Comparison of ENCODE assay signal across 17 cellular contexts in the genomic region with DNA sequence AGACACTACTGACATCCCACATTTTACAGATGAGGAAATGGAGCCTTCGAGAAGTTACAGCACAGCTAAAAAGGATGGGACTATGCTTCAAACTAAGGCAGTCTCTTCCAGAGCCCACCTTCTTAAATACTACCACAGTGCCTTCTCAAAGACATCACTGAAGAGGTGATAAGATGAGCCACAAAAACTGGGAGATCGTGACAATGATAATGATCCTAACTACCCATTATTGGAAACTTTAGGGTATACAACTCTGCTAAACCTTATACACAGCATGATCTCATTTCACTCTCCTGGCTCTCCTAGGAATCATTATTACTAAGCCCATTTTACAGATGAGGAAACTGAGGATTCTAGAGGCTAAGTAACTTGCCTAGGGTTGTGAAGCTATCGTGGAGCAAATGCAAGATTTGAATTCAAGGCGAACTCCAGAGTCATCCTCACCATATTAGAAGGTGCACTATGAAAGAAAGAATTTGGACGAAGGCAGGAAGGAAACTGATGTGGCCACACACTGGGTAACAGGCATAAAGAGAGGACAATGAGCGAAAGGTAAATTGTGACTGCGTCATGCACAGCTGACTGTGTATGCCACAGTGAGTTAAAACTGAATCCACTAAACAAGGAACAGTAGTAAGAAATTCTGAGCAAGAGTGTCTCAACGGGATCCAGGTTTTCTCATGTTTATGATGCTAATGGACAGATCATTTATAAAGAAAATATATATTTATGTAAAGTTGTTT. TPM values are rescaled to one million over a fixed set of nuclear protein-coding genes. Genes with fewer than 3 reads are reported as not detected.
DNase-seq lines count a peak whose midpoint lies in the region; ATAC-seq and TF ChIP-seq lines count a peak whose summit lies in the region.
"Had no signal": no experiment of that assay in that cellular context is flagged by ENCODE, and none has a peak within 500 bp of the region (broad histone marks: within the 10 kb centered on the region; RNA-seq: fewer than 3 reads in every experiment).

No MANE protein-coding gene starts in this region.

- POLR2A ChIA-PET in T-cell (lab: Charles Lee): interaction anchor here in 1 of 2 donors (0.6 kb wide), 1 partner anchor 410 kb away, joined by 3 read pairs; no protein-coding TSS in a partner anchor

- TF ChIP-seq CTCF in nephron progenitor cell (IDR thresholded peaks at IDR 0.05): no peak

- intact Hi-C loops in posterior cingulate gyrus (cut with DNase I): no loop called here

- peak; percentile 37 to 61 for ATAC-seq in activated T-cell treated with anti-CD3 and anti-CD28 coated beads, Interleukin-2, amount 50 U/mL, for 72 hours (replicated peaks in 1 of 2)
- ATAC-seq in T-cell (replicated peaks in 1 of 4): no peak
- peak; percentile 53 for ATAC-seq in activated naive CD8-positive, alpha-beta T cell treated with anti-CD3 and anti-CD28 coated beads, Interleukin-2, amount 50 U/mL, for 24 hours
- no peak for ATAC-seq in HG03095 (IDR thresholded peaks at IDR 0.05; ENCODE audit: unreplicated experiment)
- ATAC-seq: A549 had no signal

- no peak overlapping the region for H3K4me3 Mint-ChIP-seq in activated T-cell treated with anti-CD3 and anti-CD28 coated beads, Interleukin-2, amount 50 U/mL, for 72 hours
- peak overlapping the region in 1 of 3 donors; percentile 72 for H3K4me3 Mint-ChIP-seq in T-cell
- H3K4me3 Mint-ChIP-seq in activated naive CD8-positive, alpha-beta T cell treated with anti-CD3 and anti-CD28 coated beads, Interleukin-2, amount 50 U/mL, for 24 hours: no peak overlapping the region
- H3K4me3 Mint-ChIP-seq in stimulated activated naive CD8-positive, alpha-beta T cell treated with anti-CD3 and anti-CD28 coated beads, Interleukin-15, Interleukin-2, amounts not matched to agents 100 ng/mL and 50 ng/mL, for 24 hours: no peak overlapping the region
- H3K4me3 Mint-ChIP-seq in nephron progenitor cell: no peak overlapping the region

- H3K27ac Mint-ChIP-seq in activated T-cell treated with anti-CD3 and anti-CD28 coated beads, Interleukin-2, amount 50 U/mL, for 72 hours: peak overlapping the region; percentile 9
- H3K27ac Mint-ChIP-seq in T-cell: peak overlapping the region; percentile 78 to 90
- H3K27ac Mint-ChIP-seq in activated naive CD8-positive, alpha-beta T cell treated with anti-CD3 and anti-CD28 coated beads, Interleukin-2, amount 50 U/mL, for 24 hours: peak overlapping the region; percentile 15
- H3K27ac Mint-ChIP-seq in stimulated activated naive CD8-positive, alpha-beta T cell treated with anti-CD3 and anti-CD28 coated beads, Interleukin-15, Interleukin-2, amounts not matched to agents 100 ng/mL and 50 ng/mL, for 24 hours: peak overlapping the region; percentile 47
- no peak overlapping the region for H3K27ac Mint-ChIP-seq in nephron progenitor cell

- no peak for DNase-seq in activated T-cell treated with anti-CD3 and anti-CD28 coated beads, Interleukin-2, amount 50 U/mL, for 72 hours
- DNase-seq in activated T-cell treated with anti-CD3 and anti-CD28 coated beads, Interleukin-2, amount 50 U/mL, for 48 hours: no peak
- DNase-seq in T-cell: no peak
- no peak for DNase-seq in activated naive CD8-positive, alpha-beta T cell treated with anti-CD3 and anti-CD28 coated beads, Interleukin-2, amount 50 U/mL, for 24 hours
- DNase-seq in posterior cingulate gyrus: no peak
- no peak for DNase-seq in nephron progenitor cell
- DNase-seq: Caco-2, DMS153, Karpas-422, MG63, NCI-H1092, NCI-H146, NCI-H2081, NCI-H510A treated with DMSO at 0.1 percent for 48 hours had no signal

- H3K9me3 Mint-ChIP-seq in activated T-cell treated with anti-CD3 and anti-CD28 coated beads, Interleukin-2, amount 50 U/mL, for 72 hours: no peaks in the 10 kb centered on the region
- H3K9me3 Mint-ChIP-seq in T-cell: no peaks in the 10 kb centered on the region
- no peaks in the 10 kb centered on the region for H3K9me3 Mint-ChIP-seq in activated naive CD8-positive, alpha-beta T cell treated with anti-CD3 and anti-CD28 coated beads, Interleukin-2, amount 50 U/mL, for 24 hours
- no peaks in the 10 kb centered on the region for H3K9me3 Mint-ChIP-seq in stimulated activated naive CD8-positive, alpha-beta T cell treated with anti-CD3 and anti-CD28 coated beads, Interleukin-15, Interleukin-2, amounts not matched to agents 100 ng/mL and 50 ng/mL, for 24 hours
- no peaks in the 10 kb centered on the region for H3K9me3 Mint-ChIP-seq in nephron progenitor cell

- H3K36me3 Mint-ChIP-seq in activated T-cell treated with anti-CD3 and anti-CD28 coated beads, Interleukin-2, amount 50 U/mL, for 72 hours (ENCODE audit: insufficient read depth in 2 of 2): peaks cover 3 to 11% of the 10 kb centered on the region in 2 donors
- peaks cover 54% of the 10 kb centered on the region for H3K36me3 Mint-ChIP-seq in T-cell
- peaks cover 36% of the 10 kb centered on the region for H3K36me3 Mint-ChIP-seq in activated naive CD8-positive, alpha-beta T cell treated with anti-CD3 and anti-CD28 coated beads, Interleukin-2, amount 50 U/mL, for 24 hours (ENCODE audit: low read depth)
- peaks cover 52% of the 10 kb centered on the region for H3K36me3 Mint-ChIP-seq in stimulated activated naive CD8-positive, alpha-beta T cell treated with anti-CD3 and anti-CD28 coated beads, Interleukin-15, Interleukin-2, amounts not matched to agents 100 ng/mL and 50 ng/mL, for 24 hours (ENCODE audit: low read depth)
- peaks cover 23% of the 10 kb centered on the region for H3K36me3 Mint-ChIP-seq in nephron progenitor cell (ENCODE audit: low read depth)

- no peaks in the 10 kb centered on the region for H3K27me3 Mint-ChIP-seq in activated T-cell treated with anti-CD3 and anti-CD28 coated beads, Interleukin-2, amount 50 U/mL, for 72 hours (ENCODE audit: low read depth)
- H3K27me3 Mint-ChIP-seq in T-cell (no peaks in the 10 kb centered on the region), nephron progenitor cell (ENCODE audit: low read depth, poor library complexity) (no peaks in the 10 kb centered on the region)
- H3K27me3 Mint-ChIP-seq in activated naive CD8-positive, alpha-beta T cell treated with anti-CD3 and anti-CD28 coated beads, Interleukin-2, amount 50 U/mL, for 24 hours: no peaks in the 10 kb centered on the region
- H3K27me3 Mint-ChIP-seq in stimulated activated naive CD8-positive, alpha-beta T cell treated with anti-CD3 and anti-CD28 coated beads, Interleukin-15, Interleukin-2, amounts not matched to agents 100 ng/mL and 50 ng/mL, for 24 hours: no peaks in the 10 kb centered on the region

- CTCF ChIA-PET in T-cell (lab: Charles Lee): no interaction called here

- H3K4me1 Mint-ChIP-seq in activated T-cell treated with anti-CD3 and anti-CD28 coated beads, Interleukin-2, amount 50 U/mL, for 72 hours (ENCODE audit: low read depth): peaks cover 67% of the 10 kb centered on the region
- H3K4me1 Mint-ChIP-seq in T-cell (peaks cover 79 to 88% (median 88%) of the 10 kb centered on the region in 3 donors), nephron progenitor cell (peaks cover 8% of the 10 kb centered on the region)
- peaks cover 75% of the 10 kb centered on the region for H3K4me1 Mint-ChIP-seq in activated naive CD8-positive, alpha-beta T cell treated with anti-CD3 and anti-CD28 coated beads, Interleukin-2, amount 50 U/mL, for 24 hours
- peaks cover 80% of the 10 kb centered on the region for H3K4me1 Mint-ChIP-seq in stimulated activated naive CD8-positive, alpha-beta T cell treated with anti-CD3 and anti-CD28 coated beads, Interleukin-15, Interleukin-2, amounts not matched to agents 100 ng/mL and 50 ng/mL, for 24 hours (ENCODE audit: low read depth)

RNA-seq across cellular contexts. Expression of gene SUCLG2, which starts 55.4 kb away (rescaled TPM):
- 10 to 100 TPM; 35.8 to 39.5 TPM for total RNA-seq in activated T-cell treated with anti-CD3 and anti-CD28 coated beads, Interleukin-2, amount 50 U/mL, for 72 hours
- 10 to 100 TPM; 45.6 to 65.9 (median 49.5) TPM for total RNA-seq in T-cell

Comparison
In these comparisons a context has a peak if more than half of its experiments do, and no peak if none do; other contexts are left out.
1. ATAC-seq: peak in activated T-cell treated with anti-CD3 and anti-CD28 coated beads, Interleukin-2, amount 50 U/mL, for 72 hours (2 of 2) and activated naive CD8-positive, alpha-beta T cell treated with anti-CD3 and anti-CD28 coated beads, Interleukin-2, amount 50 U/mL, for 24 hours (single experiment); none in T-cell (0 of 4) and HG03095 (single experiment).